11 cellular contexts compared by ENCODE assay signal in the genomic region with DNA sequence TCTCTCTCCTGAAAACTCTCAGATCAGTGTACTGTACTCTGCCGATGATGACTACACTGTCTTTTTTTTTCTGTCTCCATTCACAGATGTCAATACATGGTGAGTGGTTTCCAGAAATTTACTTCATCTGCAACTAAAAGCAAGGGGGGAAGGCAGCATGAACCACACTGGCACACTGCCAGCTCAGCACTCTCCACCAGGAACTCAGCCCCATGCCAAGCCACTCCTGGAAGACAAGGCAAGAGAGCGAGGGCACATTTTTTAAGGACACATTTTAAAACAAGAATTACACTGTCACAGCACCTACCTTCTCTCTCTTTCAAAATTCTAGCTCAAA.
DNase-seq lines count a peak whose midpoint lies in the region; ATAC-seq and TF ChIP-seq lines count a peak whose summit lies in the region.
"Had no signal": no experiment of that assay in that cellular context is flagged by ENCODE, and none has a peak within 500 bp of the region (broad histone marks: within the 10 kb centered on the region; RNA-seq: fewer than 3 reads in every experiment).

No MANE protein-coding gene starts in this region.

- H3K27me3 ChIP-seq in GM23338 (ENCODE audit: insufficient read depth) = no peaks in the 10 kb centered on the region
- H3K27me3 ChIP-seq in endocrine pancreas (ENCODE audit: control insufficient read depth, insufficient read depth, low read length) = no peaks in the 10 kb centered on the region
- no peaks in the 10 kb centered on the region for H3K27me3 ChIP-seq in parathyroid adenoma (ENCODE audit: control insufficient read depth, insufficient read depth, low read length)

- peak overlapping the region; percentile 87 for H2AFZ ChIP-seq in GM23338
- peak overlapping the region; percentile 72 for H2AFZ ChIP-seq in parathyroid adenoma

- no peak overlapping the region for H3K4me3 Mint-ChIP-seq in GM23338
- H3K4me3 Mint-ChIP-seq: neural crest cell; stimulated activated naive CD8-positive, alpha-beta T cell treated with anti-CD3 and anti-CD28 coated beads, Interleukin-15, Interleukin-2, amounts not matched to agents 100 ng/mL and 50 ng/mL, for 24 hours had no signal

- H3K4me3 ChIP-seq in GM23338 = no peak overlapping the region
- peak overlapping the region; percentile 12 for H3K4me3 ChIP-seq in endocrine pancreas (ENCODE audit: control insufficient read depth, insufficient read depth, low read length)
- no peak overlapping the region for H3K4me3 ChIP-seq in parathyroid adenoma (ENCODE audit: low read depth, low read length)

- DNase-seq in GM23338 (ENCODE audit: low spot score) (no peak), NCI-H2227 (lab: John Stamatoyannopoulos, UW; ENCODE audit: unreplicated experiment) (peak; percentile 49)
- DNase-seq in stimulated activated naive CD8-positive, alpha-beta T cell treated with anti-CD3 and anti-CD28 coated beads, Interleukin-15, Interleukin-2, amounts not matched to agents 100 U/mL and 50 U/mL, for 24 hours = no peak
- DNase-seq: cortex of kidney had no signal

- H3K4me2 ChIP-seq in GM23338 = no peak overlapping the region
- peak overlapping the region; percentile 3 for H3K4me2 ChIP-seq in parathyroid adenoma (ENCODE audit: low read length)

- no peaks in the 10 kb centered on the region for H3F3A ChIP-seq in GM23338 (replicated peaks; ENCODE audit: low read depth)

- H3K9ac ChIP-seq in endocrine pancreas (ENCODE audit: control insufficient read depth, insufficient read depth, low read length) (no peak overlapping the region), parathyroid adenoma (no peak overlapping the region)

- H3K4me1 Mint-ChIP-seq in GM23338 = peaks cover 15% of the 10 kb centered on the region

- no peaks in the 10 kb centered on the region for H3K36me3 Mint-ChIP-seq in GM23338 (ENCODE audit: low read depth)

- H3K36me3 ChIP-seq in GM23338 (ENCODE audit: insufficient read depth) (no peaks in the 10 kb centered on the region), endocrine pancreas (ENCODE audit: control insufficient read depth, insufficient read depth, low read length) (no peaks in the 10 kb centered on the region), parathyroid adenoma (ENCODE audit: control insufficient read depth, insufficient read depth, low read length) (no peaks in the 10 kb centered on the region)

- H3K9me2 ChIP-seq in GM23338 (ENCODE audit: insufficient read depth) = peaks cover 29% of the 10 kb centered on the region

- H3K9me3 ChIP-seq in endocrine pancreas (ENCODE audit: control insufficient read depth, low read length) = no peaks in the 10 kb centered on the region
- no peaks in the 10 kb centered on the region for H3K9me3 ChIP-seq in parathyroid adenoma (ENCODE audit: control insufficient read depth, low read length)

- H3K27me3 Mint-ChIP-seq in GM23338 (ENCODE audit: insufficient read depth, low read depth, poor library complexity) = peaks cover 3% of the 10 kb centered on the region

- H4K20me1 ChIP-seq in GM23338 (replicated peaks; ENCODE audit: insufficient read depth) = no peaks in the 10 kb centered on the region

- TF ChIP-seq CTCF in GM23338 (conservative IDR thresholded peaks at IDR 0.05; ENCODE audit: low read depth in 2 of 2) (no peak), parathyroid adenoma (IDR thresholded peaks at IDR 0.05) (no peak)

- no peak overlapping the region for H3K27ac Mint-ChIP-seq in GM23338
- H3K27ac Mint-ChIP-seq: stimulated activated naive CD8-positive, alpha-beta T cell treated with anti-CD3 and anti-CD28 coated beads, Interleukin-15, Interleukin-2, amounts not matched to agents 100 ng/mL and 50 ng/mL, for 24 hours had no signal

- H3K27ac ChIP-seq in GM23338 (ENCODE audit: low read depth) (no peak overlapping the region), parathyroid adenoma (peak overlapping the region; percentile 45)

- no peak for ATAC-seq in GM23338
- ATAC-seq in GM19023 (IDR thresholded peaks at IDR 0.05; ENCODE audit: unreplicated experiment) = no peak
- ATAC-seq in GM21381 (IDR thresholded peaks at IDR 0.05; ENCODE audit: unreplicated experiment) = no peak
- no peak for ATAC-seq in HG02884 (IDR thresholded peaks at IDR 0.05; ENCODE audit: unreplicated experiment)
- ATAC-seq in stimulated activated naive CD8-positive, alpha-beta T cell treated with anti-CD3 and anti-CD28 coated beads, Interleukin-15, Interleukin-2, amounts not matched to agents 100 U/mL and 50 U/mL, for 24 hours = no peak

- H3K9me3 Mint-ChIP-seq in GM23338 = no peaks in the 10 kb centered on the region
- H3K9me3 Mint-ChIP-seq: neural crest cell; stimulated activated naive CD8-positive, alpha-beta T cell treated with anti-CD3 and anti-CD28 coated beads, Interleukin-15, Interleukin-2, amounts not matched to agents 100 ng/mL and 50 ng/mL, for 24 hours had no signal

- H3K4me1 ChIP-seq in GM23338 (ENCODE audit: insufficient read depth) (peaks cover 5% of the 10 kb centered on the region), endocrine pancreas (ENCODE audit: control insufficient read depth, insufficient read depth, low read length) (no peaks in the 10 kb centered on the region), parathyroid adenoma (peaks cover 22% of the 10 kb centered on the region)

- H3K79me2 ChIP-seq in GM23338 (replicated peaks; ENCODE audit: insufficient read depth) = no peaks in the 10 kb centered on the region
- H3K79me2 ChIP-seq in parathyroid adenoma = no peaks in the 10 kb centered on the region

TF ChIP-seq in GM23338, 12 proteins besides CTCF, POLR2A, EP300 and RAD21 (continues in another document):
- TF ChIP-seq, protein P1, sequence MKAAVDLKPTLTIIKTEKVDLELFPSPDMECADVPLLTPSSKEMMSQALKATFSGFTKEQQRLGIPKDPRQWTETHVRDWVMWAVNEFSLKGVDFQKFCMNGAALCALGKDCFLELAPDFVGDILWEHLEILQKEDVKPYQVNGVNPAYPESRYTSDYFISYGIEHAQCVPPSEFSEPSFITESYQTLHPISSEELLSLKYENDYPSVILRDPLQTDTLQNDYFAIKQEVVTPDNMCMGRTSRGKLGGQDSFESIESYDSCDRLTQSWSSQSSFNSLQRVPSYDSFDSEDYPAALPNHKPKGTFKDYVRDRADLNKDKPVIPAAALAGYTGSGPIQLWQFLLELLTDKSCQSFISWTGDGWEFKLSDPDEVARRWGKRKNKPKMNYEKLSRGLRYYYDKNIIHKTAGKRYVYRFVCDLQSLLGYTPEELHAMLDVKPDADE (IDR thresholded peaks at IDR 0.05) = no peak
- TF ChIP-seq POLR2AphosphoS5 (IDR thresholded peaks at IDR 0.05; ENCODE audit: low read depth) = no peak
- TF ChIP-seq EZH2 (IDR thresholded peaks at IDR 0.05; ENCODE audit: low read depth, unreplicated experiment) = no peak
- TF ChIP-seq ZNF331 (CRISPR knock-in tag; IDR thresholded peaks at IDR 0.05; ENCODE audit: low read depth) = no peak
- TF ChIP-seq JUNB (IDR thresholded peaks at IDR 0.05; ENCODE audit: unreplicated experiment) = no peak
- no peak for TF ChIP-seq ZNF114 (CRISPR knock-in tag; IDR thresholded peaks at IDR 0.05)
- TF ChIP-seq EZH2phosphoT487 (IDR thresholded peaks at IDR 0.05; ENCODE audit: unreplicated experiment) = no peak
